27 cellular contexts compared by ENCODE assay signal in genomic region chr15:62488383-62488782, GRCh38.
"Had no signal": no experiment of that assay in that cellular context is flagged by ENCODE, and none has a peak within 500 bp of the region (broad histone marks: within the 10 kb centered on the region; RNA-seq: fewer than 3 reads in every experiment).

No MANE protein-coding gene starts in this region.

- H3K9me3 Mint-ChIP-seq: natural killer cell treated with Interleukin-12 subunit alpha and Interleukin-12 subunit beta and Interleukin-15 and Interleukin-18, amount 100 ng/mL, for 72 hours; stimulated activated effector memory CD8-positive, alpha-beta T cell treated with anti-CD3 and anti-CD28 coated beads, Interleukin-12 subunit alpha, Interleukin-12 subunit beta, amount 100 ng/mL, for 72 hours; stimulated activated naive CD8-positive, alpha-beta T cell treated with anti-CD3 and anti-CD28 coated beads, Interleukin-15, Interleukin-2, amounts not matched to agents 100 ng/mL and 50 ng/mL, for 24 hours had no signal

- H3K27ac Mint-ChIP-seq: naive thymus-derived CD4-positive, alpha-beta T cell; natural killer cell treated with Interleukin-12 subunit alpha and Interleukin-12 subunit beta and Interleukin-15 and Interleukin-18, amount 100 ng/mL, for 72 hours; neural progenitor cell; progenitor cell of endocrine pancreas; stimulated activated effector memory CD8-positive, alpha-beta T cell treated with anti-CD3 and anti-CD28 coated beads, Interleukin-12 subunit alpha, Interleukin-12 subunit beta, amount 100 ng/mL, for 72 hours; stimulated activated naive CD8-positive, alpha-beta T cell treated with anti-CD3 and anti-CD28 coated beads, Interleukin-15, Interleukin-2, amounts not matched to agents 100 ng/mL and 50 ng/mL, for 24 hours had no signal

- H3K27ac ChIP-seq: heart right ventricle, hepatocyte, left ventricle myocardium inferior, neural progenitor cell, neutrophil, ovary, skin epidermis, testis, thyroid gland, transverse colon, upper lobe of right lung had no signal

- H2AFZ ChIP-seq: hepatocyte, neural progenitor cell had no signal

- H3K27me3 Mint-ChIP-seq: progenitor cell of endocrine pancreas had no signal

- H3K36me3 Mint-ChIP-seq: naive thymus-derived CD4-positive, alpha-beta T cell; natural killer cell treated with Interleukin-12 subunit alpha and Interleukin-12 subunit beta and Interleukin-15 and Interleukin-18, amount 100 ng/mL, for 72 hours; stimulated activated effector memory CD8-positive, alpha-beta T cell treated with anti-CD3 and anti-CD28 coated beads, Interleukin-12 subunit alpha, Interleukin-12 subunit beta, amount 100 ng/mL, for 72 hours had no signal

- H3K4me3 Mint-ChIP-seq: naive thymus-derived CD4-positive, alpha-beta T cell; natural killer cell treated with Interleukin-12 subunit alpha and Interleukin-12 subunit beta and Interleukin-15 and Interleukin-18, amount 100 ng/mL, for 72 hours; neural progenitor cell; stimulated activated effector memory CD8-positive, alpha-beta T cell treated with anti-CD3 and anti-CD28 coated beads, Interleukin-12 subunit alpha, Interleukin-12 subunit beta, amount 100 ng/mL, for 72 hours; stimulated activated naive CD8-positive, alpha-beta T cell treated with anti-CD3 and anti-CD28 coated beads, Interleukin-15, Interleukin-2, amounts not matched to agents 100 ng/mL and 50 ng/mL, for 24 hours had no signal

- H3K9ac ChIP-seq: neural progenitor cell had no signal

- DNase-seq: heart right ventricle; islet precursor cell; left ventricle myocardium inferior; midbrain; mucosa of descending colon; naive thymus-derived CD4-positive, alpha-beta T cell; occipital lobe; ovary; retina; right cardiac atrium; stimulated activated CD4-positive, alpha-beta T cell treated with anti-CD3 and anti-CD28 coated beads, Interleukin-12 subunit alpha, Interleukin-12 subunit beta, amount 100 ng/mL, for 4 hours; stimulated activated CD4-positive, alpha-beta T cell treated with anti-CD3 and anti-CD28 coated beads, Interleukin-15, amount 100 ng/mL, for 24 hours; stimulated activated CD4-positive, alpha-beta T cell treated with anti-CD3 and anti-CD28 coated beads, Interleukin-4, amount 100 ng/mL, for 24 hours; stimulated activated naive CD4-positive, alpha-beta T cell; testis; thyroid gland; transverse colon; upper lobe of right lung had no signal

- H3K27me3 ChIP-seq: heart right ventricle, hepatocyte, neural progenitor cell, neutrophil, ovary, testis, thyroid gland, transverse colon, upper lobe of right lung had no signal

- H3K36me3 ChIP-seq: heart right ventricle, left ventricle myocardium inferior, neural progenitor cell, neutrophil, ovary, thyroid gland, transverse colon, upper lobe of right lung had no signal

- H3K4me3 ChIP-seq: heart right ventricle, hepatocyte, left ventricle myocardium inferior, lung, mucosa of descending colon, neural progenitor cell, ovary, skin epidermis, testis, thyroid gland, transverse colon, upper lobe of right lung had no signal

- H3K4me1 ChIP-seq: upper lobe of right lung had no signal

- H3K4me1 Mint-ChIP-seq: naive thymus-derived CD4-positive, alpha-beta T cell; stimulated activated effector memory CD8-positive, alpha-beta T cell treated with anti-CD3 and anti-CD28 coated beads, Interleukin-12 subunit alpha, Interleukin-12 subunit beta, amount 100 ng/mL, for 72 hours had no signal

- H3K4me2 ChIP-seq: hepatocyte, neural progenitor cell had no signal

- H3K9me3 ChIP-seq: heart right ventricle, left ventricle myocardium inferior, mucosa of descending colon, neutrophil, ovary, testis, thyroid gland, transverse colon, upper lobe of right lung had no signal
